6 cellular contexts compared by ENCODE assay signal in the genomic region with DNA sequence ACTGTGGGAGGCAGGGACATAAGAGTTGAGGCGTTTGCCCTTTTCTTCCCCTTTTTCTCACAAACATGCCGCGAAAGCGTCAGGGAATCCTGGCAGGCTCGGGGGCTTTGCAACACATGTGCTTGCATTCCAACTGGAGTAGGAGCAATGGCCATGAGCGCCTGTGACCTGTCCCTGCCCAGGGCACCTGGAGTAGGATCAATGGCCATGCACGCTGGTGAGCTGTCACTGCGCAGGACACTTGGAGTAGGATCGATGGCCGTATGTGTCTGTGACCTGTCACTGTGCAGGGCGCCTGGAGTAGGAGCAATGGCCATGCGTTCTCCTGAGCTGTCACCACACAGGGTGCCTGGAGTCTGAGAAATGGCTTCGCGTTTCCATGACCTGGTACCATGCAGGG. TPM values are rescaled to one million over a fixed set of nuclear protein-coding genes. Genes with fewer than 3 reads are reported as not detected.
"Had no signal": no experiment of that assay in that cellular context is flagged by ENCODE, and none has a peak within 500 bp of the region (broad histone marks: within the 10 kb centered on the region; RNA-seq: fewer than 3 reads in every experiment).

No MANE protein-coding gene starts in this region.

RNA-seq across cellular contexts. Expression of a gene that starts 55.6 kb away (rescaled TPM):
- total RNA-seq: GM23248, GM23338, H1, H7, H9, HFFc6 had no signal
- polyA plus RNA-seq: GM23248, GM23338, H1 had no signal
